27 cellular contexts compared by ENCODE assay signal in the genomic region with DNA sequence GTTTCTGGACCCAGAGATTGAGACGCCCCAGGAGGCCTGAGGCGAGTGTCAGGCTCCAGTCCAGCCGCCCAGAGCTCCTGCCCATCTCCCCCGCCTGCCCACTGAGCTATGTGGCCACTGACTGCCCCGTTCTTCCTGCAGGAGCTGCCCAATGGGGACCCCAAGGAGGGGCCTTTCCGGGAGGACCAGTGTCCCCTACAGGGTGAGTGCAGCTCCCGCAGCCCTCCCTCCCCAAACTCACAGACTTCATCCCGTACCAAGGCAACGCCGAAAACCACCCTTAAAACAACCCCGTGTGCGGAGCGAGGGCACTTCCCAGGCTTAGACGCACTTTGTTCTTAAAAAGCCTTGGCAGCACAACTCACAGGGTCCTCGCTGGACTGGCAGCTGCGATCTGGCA. TPM values are rescaled to one million over a fixed set of nuclear protein-coding genes. Genes with fewer than 3 reads are reported as not detected.
A peak's percentile ranks its signal among the peaks of the same experiment; 100 is the strongest.
DNase-seq lines count a peak whose midpoint lies in the region; ATAC-seq, FAIRE-seq and TF ChIP-seq lines count a peak whose summit lies in the region.
"Had no signal": no experiment of that assay in that cellular context is flagged by ENCODE, and none has a peak within 500 bp of the region (broad histone marks: within the 10 kb centered on the region; RNA-seq: fewer than 3 reads in every experiment).

No MANE protein-coding gene starts in this region.

- H3K4me1 Mint-ChIP-seq in H9 = peaks cover 0 to 10% of the 10 kb centered on the region in 2 experiments; a peak in 1 of 4 replicates

- no peak overlapping the region for H2AFZ ChIP-seq in H9 (ENCODE audit: low read length)
- H2AFZ ChIP-seq: PC-9 had no signal

- no peak overlapping the region for H3K4me2 ChIP-seq in H9 (ENCODE audit: insufficient read depth, insufficient read length, low read length)
- H3K4me2 ChIP-seq: BLaER1, PC-9 had no signal

- FAIRE-seq in D721Med (lab: Jason Lieb, UNC) = no peak
- FAIRE-seq: A204.1, H54, K562 had no signal

- H3K36me3 ChIP-seq in left ventricle myocardium inferior (no peaks in the 10 kb centered on the region), sigmoid colon (no peaks in the 10 kb centered on the region)

- H3K27me3 ChIP-seq in left ventricle myocardium inferior (ENCODE audit: low read depth) = no peaks in the 10 kb centered on the region
- peaks cover 0 to 8% (median 0%) of the 10 kb centered on the region in 3 donors for H3K27me3 ChIP-seq in sigmoid colon
- no peaks in the 10 kb centered on the region for H3K27me3 ChIP-seq in H9 (ENCODE audit: insufficient read depth, low read length)

- TF ChIP-seq CTCF in D721Med (IDR thresholded peaks at IDR 0.05; ENCODE audit: insufficient read depth, missing control alignments) (no peak), left ventricle myocardium inferior (IDR thresholded peaks at IDR 0.05; ENCODE audit: borderline replicate concordance) (no peak), sigmoid colon (IDR thresholded peaks at IDR 0.05) (no peak), H9 (conservative IDR thresholded peaks at IDR 0.05) (no peak)

- DNase-seq in Right ventricle myocardium inferior (ENCODE audit: missing footprints) = peak; percentile 51
- no peak for DNase-seq in cardiac septum (ENCODE audit: low spot score)
- DNase-seq in D721Med (ENCODE audit: insufficient read length, low spot score) = peak; percentile 7
- DNase-seq in left ventricle myocardium inferior = peak; percentile 11
- peak; percentile 55 for DNase-seq in sigmoid colon
- DNase-seq in H9 = no peak
- no peak for DNase-seq in SIG-M5 (lab: John Stamatoyannopoulos, UW)
- DNase-seq: CD4-positive, CD25-positive, alpha-beta regulatory T cell; DMS53; MV-4-11; NCI-H1105; NCI-H146; NCI-H1930; NCI-H2107; NCI-H446 treated with DMSO at 0.1 percent for 48 hours; NCI-H526; NCI-H82; NK-92 treated with Interleukin-12 subunit alpha and Interleukin-12 subunit beta, amount 100 ng/mL, for 24 hours; PC-9; SHP77 had no signal

- H3K27me3 Mint-ChIP-seq in H9 (ENCODE audit: low read depth) = no peaks in the 10 kb centered on the region; the same call in 1 of the 2 replicates
- H3K27me3 Mint-ChIP-seq: CD4-positive, CD25-positive, alpha-beta regulatory T cell had no signal

- 89 to 93% methylated on average over 16 of the region's 16 CpGs for WGBS in sigmoid colon, 2 donors
- no CpG with 5 or more reads among the region's 16 CpGs for WGBS in H9 (ENCODE audit: extremely low coverage, insufficient read length, low lambda C conversion rate)

- no peak overlapping the region for H3K9ac ChIP-seq in H9 (ENCODE audit: extremely low read depth, insufficient read length, low read length)
- H3K9ac ChIP-seq: BLaER1 had no signal

- H3K23me2 ChIP-seq in H9 (ENCODE audit: insufficient read length, low read depth, low read length, poor library complexity, severe bottlenecking) = no peaks in the 10 kb centered on the region

- no peak overlapping the region for H2AK5ac ChIP-seq in H9 (ENCODE audit: insufficient read length, low read length)

- H2BK120ac ChIP-seq in H9 (ENCODE audit: low read depth, low read length, poor library complexity, severe bottlenecking) = no peak overlapping the region

- no peak overlapping the region for H3K18ac ChIP-seq in H9 (ENCODE audit: insufficient read length, low read depth, low read length)

- H4K91ac ChIP-seq in H9 (ENCODE audit: insufficient read length, low read depth, low read length) = no peak overlapping the region

- H3K23ac ChIP-seq in H9 (ENCODE audit: insufficient read length, low read depth, low read length) = no peak overlapping the region

- TF ChIP-seq POLR2A in sigmoid colon (IDR thresholded peaks at IDR 0.05) = no peak

- no peak overlapping the region for H3K4me3 Mint-ChIP-seq in H9
- H3K4me3 Mint-ChIP-seq: CD4-positive, CD25-positive, alpha-beta regulatory T cell had no signal

- H2BK20ac ChIP-seq in H9 (ENCODE audit: low read depth, low read length, poor library complexity, severe bottlenecking) = no peak overlapping the region

- no peaks in the 10 kb centered on the region for H3K4me1 ChIP-seq in left ventricle myocardium inferior
- no peaks in the 10 kb centered on the region for H3K4me1 ChIP-seq in sigmoid colon
- H3K4me1 ChIP-seq in H9 (ENCODE audit: insufficient read depth, low read length) = no peaks in the 10 kb centered on the region

- peak overlapping the region in 1 of 3 experiments; percentile 55; a peak in 2 of 7 replicates for H3K27ac Mint-ChIP-seq in H9
- H3K27ac Mint-ChIP-seq: CD4-positive, CD25-positive, alpha-beta regulatory T cell had no signal

- no peak overlapping the region for H2BK12ac ChIP-seq in H9 (ENCODE audit: insufficient read length, low read depth, low read length)

- H3K14ac ChIP-seq in H9 (ENCODE audit: insufficient read depth, low read length) = no peak overlapping the region

- no peak overlapping the region for H3K4ac ChIP-seq in H9 (ENCODE audit: low read depth, low read length)

- no peak for ATAC-seq in Right ventricle myocardium inferior
- ATAC-seq: K562 had no signal

- H3K79me1 ChIP-seq in H9 (ENCODE audit: insufficient read depth, low read depth, low read length, poor library complexity, severe bottlenecking) = no peaks in the 10 kb centered on the region

- H3K9me3 Mint-ChIP-seq in H9 = no peaks in the 10 kb centered on the region
- H3K9me3 Mint-ChIP-seq: CD4-positive, CD25-positive, alpha-beta regulatory T cell had no signal

- H4K5ac ChIP-seq in H9 (ENCODE audit: insufficient read length, low read depth, low read length) = no peak overlapping the region

- intact Hi-C loops in Right ventricle myocardium inferior (cut with DNase I) (no loop called here), cardiac septum (cut with DNase I) (no loop called here), left ventricle myocardium inferior (cut with micrococcal nuclease) (no loop called here), sigmoid colon (cut with DNase I) (no loop called here)

- H2BK5ac ChIP-seq in H9 (ENCODE audit: insufficient read length, low read length) = no peak overlapping the region

- H3K27ac ChIP-seq in left ventricle myocardium inferior (replicated peaks) = no peak overlapping the region
- no peak overlapping the region for H3K27ac ChIP-seq in sigmoid colon
- no peak overlapping the region for H3K27ac ChIP-seq in H9 (ENCODE audit: insufficient read length, low read depth, low read length)
- H3K27ac ChIP-seq: BLaER1, PC-9 had no signal

- H3K9me3 ChIP-seq in left ventricle myocardium inferior (replicated peaks) (no peaks in the 10 kb centered on the region), sigmoid colon (no peaks in the 10 kb centered on the region), H9 (ENCODE audit: control insufficient read depth, low read depth, low read length) (no peaks in the 10 kb centered on the region)
- H3K9me3 ChIP-seq: BLaER1 had no signal

- H3K79me2 ChIP-seq in H9 (ENCODE audit: insufficient read depth, low read length) = no peaks in the 10 kb centered on the region

- H3K56ac ChIP-seq in H9 (ENCODE audit: insufficient read length, low read depth, low read length) = no peak overlapping the region

- TF ChIP-seq EP300 in sigmoid colon (IDR thresholded peaks at IDR 0.05) = no peak

- H3K4me3 ChIP-seq in left ventricle myocardium inferior (no peak overlapping the region), sigmoid colon (no peak overlapping the region)
- H3K4me3 ChIP-seq: BLaER1, K562, PC-9 had no signal

- H3T11ph ChIP-seq in H9 (ENCODE audit: low read length) = no peak overlapping the region

- H3K36me3 Mint-ChIP-seq in H9 (ENCODE audit: insufficient read depth in 1 of 3, low read depth in 3 of 3) = peaks cover 0 to 2% (median 0%) of the 10 kb centered on the region in 3 experiments; a peak in 1 of 7 replicates
- H3K36me3 Mint-ChIP-seq: CD4-positive, CD25-positive, alpha-beta regulatory T cell had no signal

- H4K20me1 ChIP-seq in H9 (ENCODE audit: control insufficient read depth, insufficient read depth, insufficient read length) = no peaks in the 10 kb centered on the region

- no peak overlapping the region for H4K8ac ChIP-seq in H9 (replicated peaks; ENCODE audit: insufficient read length, low read depth, low read length)

- H2BK15ac ChIP-seq in H9 (ENCODE audit: low read depth, low read length) = no peak overlapping the region

RNA-seq across cellular contexts. Expression of a gene that starts 23.4 kb away (rescaled TPM):
- total RNA-seq in Right ventricle myocardium inferior = 4.4 TPM
- 3.6 TPM for total RNA-seq in cardiac septum
- 3.7 TPM for total RNA-seq in left ventricle myocardium inferior
- total RNA-seq in sigmoid colon = 1 to 10 TPM in 3 of 4 donors, under 1 TPM in 1; 0.71 to 4.4 (median 2.0) TPM
- 1 to 10 TPM in 2 of 3 donors, under 1 TPM in 1; 0.60 to 4.0 (median 1.8) TPM for polyA plus RNA-seq in sigmoid colon
- 7.3 and 7.7 TPM in 2 replicates for total RNA-seq in H9 (2021)
- total RNA-seq: CD4-positive, CD25-positive, alpha-beta regulatory T cell; HT1080; LHCN-M2 had no signal
- polyA plus RNA-seq: AG04450; CD4-positive, CD25-positive, alpha-beta regulatory T cell had no signal

Comparison
In these comparisons a context has a peak if more than half of its experiments do, and no peak if none do; other contexts are left out.
1. DNase-seq: peak in Right ventricle myocardium inferior (single experiment), D721Med (single experiment), left ventricle myocardium inferior (single experiment) and sigmoid colon (single experiment); none in cardiac septum (single experiment), H9 (single experiment) and SIG-M5 (single experiment).